Comparison of ENCODE assay signal across 8 cellular contexts in the genomic region with DNA sequence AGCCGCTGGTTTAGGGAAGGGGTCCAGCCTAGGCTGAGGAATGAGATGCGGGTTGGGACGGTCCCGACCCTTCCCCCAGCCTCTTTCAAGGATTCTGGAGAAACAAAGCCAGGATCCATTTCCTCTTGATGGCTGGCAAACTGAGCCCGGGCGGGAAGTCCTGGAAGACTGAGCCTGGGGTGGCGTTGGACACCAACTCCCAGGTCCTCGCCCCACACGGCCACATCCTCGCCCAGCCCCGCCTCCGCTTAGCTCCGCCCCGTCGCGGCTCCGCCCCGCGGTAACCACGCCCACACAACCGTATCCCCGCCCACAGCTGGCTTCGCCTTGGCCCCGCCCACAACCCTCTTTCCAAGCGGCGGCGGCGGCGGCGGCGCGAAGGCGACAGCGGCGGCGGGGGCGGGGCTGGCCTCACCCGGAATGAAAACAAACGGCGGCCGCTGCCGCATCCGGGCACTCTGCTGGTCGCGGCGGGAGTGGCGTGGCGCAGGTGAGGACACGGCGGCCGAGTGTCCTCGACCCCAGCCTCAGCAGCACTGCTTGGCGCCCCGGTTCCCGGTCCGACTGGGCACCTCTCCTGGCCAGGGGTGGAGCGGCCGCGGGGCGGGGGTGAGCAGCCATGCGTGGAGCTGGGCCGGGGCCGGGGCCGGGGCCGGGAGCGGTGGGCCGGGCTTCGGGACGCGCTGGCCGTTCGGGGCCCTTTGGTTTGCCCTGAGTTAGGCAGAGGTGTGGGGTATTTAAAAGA. TPM values are rescaled to one million over a fixed set of nuclear protein-coding genes. Genes with fewer than 3 reads are reported as not detected.
DNase-seq lines count a peak whose midpoint lies in the region; ATAC-seq, FAIRE-seq and TF ChIP-seq lines count a peak whose summit lies in the region.

TSS of gene NUB1 (plus strand) at position 456 of the 745 bp plus-strand sequence. CDS start 3,538 bp downstream, outside the sequence.

- no peaks in the 10 kb centered on the region for H3K9me3 ChIP-seq in CD4-positive, alpha-beta memory T cell (ENCODE audit: control insufficient read depth in 1 of 2, low read length in 2 of 2)
- peaks cover 14% of the 10 kb centered on the region for H3K9me3 ChIP-seq in OCI-LY1 (ENCODE audit: low read length)
- H3K9me3 ChIP-seq in endothelial cell of umbilical vein (replicated peaks; ENCODE audit: control insufficient read depth, insufficient read depth, low read length), result no peaks in the 10 kb centered on the region

- H3K27me3 Mint-ChIP-seq in CD4-positive, alpha-beta memory T cell, result no peaks in the 10 kb centered on the region

- BruUV-seq in endothelial cell of umbilical vein (replicated peaks; lab: Mats Ljungman, UMichigan), result no TSS peak

- H3K9me1 ChIP-seq in endothelial cell of umbilical vein (replicated peaks; ENCODE audit: control insufficient read depth, extremely low read depth, insufficient read depth, low read length), result no peaks in the 10 kb centered on the region

- POLR2A ChIA-PET in CD4-positive, alpha-beta memory T cell (lab: Charles Lee; ENCODE audit: partially characterized antibody), result interaction anchor here (0.5 to 4.4 kb wide), 11 partner anchors 11 to 1091 kb away, joined by 3 to 49 read pairs (median 5); partner anchors contain the start of genes ABCB8, ABCF2, CRYGN and WDR86
- POLR2A ChIA-PET in endothelial cell of umbilical vein (lab: Charles Lee), result interaction anchor here (0.9 kb wide), 2 partner anchors 22 to 114 kb away, joined by 3 read pairs; partner anchors contain the start of gene ABCF2

- H3K9ac ChIP-seq in OCI-LY1 (ENCODE audit: low read length) (peak within 1 kb of the TSS; percentile 81), endothelial cell of umbilical vein (replicated peaks; ENCODE audit: extremely low read depth, insufficient read depth, low read length) (peak within 1 kb of the TSS; percentile 95)

- H3K36me3 ChIP-seq in CD4-positive, alpha-beta memory T cell (ENCODE audit: insufficient read depth, low read length), result peaks cover 13% of the 10 kb centered on the region
- peaks cover 15% of the 10 kb centered on the region; the same call in 1 of the 2 replicates for H3K36me3 ChIP-seq in OCI-LY1 (ENCODE audit: insufficient read depth, low read length)
- H3K36me3 ChIP-seq in endothelial cell of umbilical vein (ENCODE audit: control insufficient read depth in 2 of 2, extremely low read depth in 1 of 2, insufficient read depth in 2 of 2, low read length in 2 of 2), result peaks cover 2 to 5% of the 10 kb centered on the region in 2 experiments

- ATAC-seq in GM19463 (IDR thresholded peaks at IDR 0.05; ENCODE audit: unreplicated experiment), result peak; percentile 39

- H3K9me3 Mint-ChIP-seq in CD4-positive, alpha-beta memory T cell, result peaks cover 0 to 5% (median 3%) of the 10 kb centered on the region in 8 donors

- peak within 1 kb of the TSS; percentile 81 for H3K27ac ChIP-seq in CD4-positive, alpha-beta memory T cell (ENCODE audit: low read depth, low read length)
- H3K27ac ChIP-seq in OCI-LY1 (ENCODE audit: low read depth, low read length, poor library complexity, severe bottlenecking), result peak within 1 kb of the TSS; percentile 42
- H3K27ac ChIP-seq in endothelial cell of umbilical vein (ENCODE audit: insufficient read depth, low read depth, low read length), result peak within 1 kb of the TSS; percentile 53

- peak; percentile 84 to 94 (median 88) for DNase-seq in CD4-positive, alpha-beta memory T cell
- DNase-seq in HTR-8/SVneo (ENCODE audit: insufficient read length, low spot score) (peak; percentile 61), activated T-cell treated with anti-CD3 and anti-CD28 coated beads for 24 hours (ENCODE audit: low read depth) (peak; percentile 90), endothelial cell of umbilical vein (ENCODE audit: low read depth, low spot score) (peak; percentile 90), midbrain (lab: John Stamatoyannopoulos, UW) (peak; percentile 93)
- DNase-seq in stimulated activated CD8-positive, alpha-beta memory T cell treated with anti-CD3 and anti-CD28 coated beads, Interleukin-15, amount 100 ng/mL, for 48 hours (ENCODE audit: low read depth in 2 of 2), result peak; percentile 82 to 87

- H3K79me2 ChIP-seq in OCI-LY1 (ENCODE audit: insufficient read depth, low read length) (peaks cover 8% of the 10 kb centered on the region), endothelial cell of umbilical vein (ENCODE audit: control insufficient read depth, insufficient read depth, low read length) (peaks cover 18% of the 10 kb centered on the region)

- H3K27me3 ChIP-seq in CD4-positive, alpha-beta memory T cell (ENCODE audit: insufficient read depth, low read length), result no peaks in the 10 kb centered on the region
- H3K27me3 ChIP-seq in OCI-LY1 (ENCODE audit: insufficient read depth, low read length) (no peaks in the 10 kb centered on the region), endothelial cell of umbilical vein (ENCODE audit: control insufficient read depth in 2 of 2, insufficient read depth in 2 of 2, low read length in 2 of 2) (peaks cover 8 to 14% of the 10 kb centered on the region in 2 experiments)

- H3K4me2 ChIP-seq in OCI-LY1 (ENCODE audit: low read length) (peak within 1 kb of the TSS; percentile 98), endothelial cell of umbilical vein (ENCODE audit: insufficient read depth, low read length) (peak within 1 kb of the TSS; percentile 100)

- TF ChIP-seq CTCF in OCI-LY1 (IDR thresholded peaks at IDR 0.05; ENCODE audit: low read length) (no peak), endothelial cell of umbilical vein (IDR thresholded peaks at IDR 0.05; ENCODE audit: extremely low read depth in 1 of 2, insufficient read depth in 1 of 2, low read depth in 1 of 2, low read length in 2 of 2) (no peak)

- peaks cover 17 to 32% of the 10 kb centered on the region in 2 donors for H3K36me3 Mint-ChIP-seq in CD4-positive, alpha-beta memory T cell

- H4K20me1 ChIP-seq in OCI-LY1 (ENCODE audit: insufficient read depth, low read length) (no peaks in the 10 kb centered on the region), endothelial cell of umbilical vein (replicated peaks; ENCODE audit: control insufficient read depth, extremely low read depth, insufficient read depth, low read length) (no peaks in the 10 kb centered on the region)

- peak within 1 kb of the TSS; percentile 80 to 86 for H3K4me3 ChIP-seq in CD4-positive, alpha-beta memory T cell (ENCODE audit: low read length in 2 of 2)
- H3K4me3 ChIP-seq in OCI-LY1 (ENCODE audit: low read depth, low read length, poor library complexity, severe bottlenecking) (peak within 1 kb of the TSS; percentile 85), endothelial cell of umbilical vein (replicated peaks in 1 of 3; ENCODE audit: insufficient read depth in 1 of 3, low read depth in 1 of 3, low read length in 3 of 3) (peak within 1 kb of the TSS; percentile 97 to 100 (median 100))

- peak; percentile 90 for FAIRE-seq in HTR-8/SVneo (lab: Jason Lieb, UNC)
- FAIRE-seq in endothelial cell of umbilical vein (lab: Jason Lieb, UNC), result peak; percentile 42

- peaks cover 14% of the 10 kb centered on the region for H3F3A ChIP-seq in OCI-LY1 (ENCODE audit: insufficient read depth, low read length)

- peaks cover 19 to 42% (median 29%) of the 10 kb centered on the region in 4 donors for H3K4me1 Mint-ChIP-seq in CD4-positive, alpha-beta memory T cell

- H3K27ac Mint-ChIP-seq in CD4-positive, alpha-beta memory T cell, result peak within 1 kb of the TSS; percentile 87 to 97 (median 93)

- peaks cover 28% of the 10 kb centered on the region for H3K4me1 ChIP-seq in CD4-positive, alpha-beta memory T cell (ENCODE audit: insufficient read depth, low read length)
- peaks cover 30% of the 10 kb centered on the region for H3K4me1 ChIP-seq in OCI-LY1 (ENCODE audit: insufficient read depth, low read length, severe bottlenecking)
- peaks cover 15% of the 10 kb centered on the region for H3K4me1 ChIP-seq in endothelial cell of umbilical vein (ENCODE audit: control insufficient read depth, extremely low read depth, insufficient read depth, low read length)

- dilution Hi-C loops in endothelial cell of umbilical vein (cut with MboI; ENCODE audit: extremely low pct_ligation_motif_present, low sequenced_read_pairs), result no loop called here

- CTCF ChIA-PET in CD4-positive, alpha-beta memory T cell (lab: Charles Lee; ENCODE audit: partially characterized antibody), result interaction anchor here (1.0 to 6.4 kb wide), 4 partner anchors 11 to 98 kb away, joined by 3 to 52 read pairs (median 15); no protein-coding TSS in a partner anchor
- CTCF ChIA-PET in endothelial cell of umbilical vein (lab: Charles Lee), result interaction anchor here (0.6 to 2.9 kb wide), 7 partner anchors 10 to 107 kb away, joined by 3 to 23 read pairs (median 5); no protein-coding TSS in a partner anchor

- TF ChIP-seq POLR2A in endothelial cell of umbilical vein (IDR thresholded peaks at IDR 0.05; ENCODE audit: low read depth, low read length), result no peak

- intact Hi-C loops in CD4-positive, alpha-beta memory T cell (cut with micrococcal nuclease), result loop anchor here (1.0 to 10.0 kb wide), 4 partner anchors 9 to 535 kb away; partner anchors contain the start of gene PRKAG2
- intact Hi-C loops in endothelial cell of umbilical vein (cut with micrococcal nuclease), result loop anchor here (1.0 kb wide), 1 partner anchor 114 kb away; the partner anchor contains the start of gene ABCF2

- no peak within 1 kb of the TSS for H2AFZ ChIP-seq in OCI-LY1 (ENCODE audit: low read length)
- peak within 1 kb of the TSS; percentile 98 for H2AFZ ChIP-seq in endothelial cell of umbilical vein (ENCODE audit: low read depth, low read length)

- H3K9me2 ChIP-seq in OCI-LY1 (ENCODE audit: low read depth, low read length), result no peaks in the 10 kb centered on the region

- H3K4me3 Mint-ChIP-seq in CD4-positive, alpha-beta memory T cell, result peak within 1 kb of the TSS; percentile 79 to 91 (median 89)

TF ChIP-seq in endothelial cell of umbilical vein, 7 proteins besides CTCF, POLR2A, EP300 and RAD21 (continues in another document):
- no peak for TF ChIP-seq MYC (IDR thresholded peaks at IDR 0.05; ENCODE audit: low read depth, low read length)
- no peak for TF ChIP-seq EZH2 (IDR thresholded peaks at IDR 0.05; ENCODE audit: borderline replicate concordance, low read depth, low read length, severe bottlenecking)
- TF ChIP-seq GATA2 (IDR thresholded peaks at IDR 0.05; ENCODE audit: insufficient read depth, insufficient read length, low read depth, low read length), result no peak
- peak; percentile 88 for TF ChIP-seq POLR2AphosphoS5 (IDR thresholded peaks at IDR 0.05; ENCODE audit: insufficient read depth, low read depth, low read length)
- TF ChIP-seq JUN (IDR thresholded peaks at IDR 0.05; ENCODE audit: borderline replicate concordance, insufficient read depth, insufficient read length, low read depth), result no peak

RNA-seq across cellular contexts. Expression of gene NUB1, which starts in this region (rescaled TPM):
- 100 to 1,000 TPM; 116 to 119 TPM for total RNA-seq in CD4-positive, alpha-beta memory T cell
- 10 to 100 TPM; 50.1 to 77.0 TPM for polyA plus RNA-seq in CD4-positive, alpha-beta memory T cell
- 41.4 and 46.2 TPM in 2 replicates for total RNA-seq in endothelial cell of umbilical vein
- polyA plus RNA-seq in endothelial cell of umbilical vein, result 27.9 and 28.0 TPM in 2 replicates
- polyA plus RNA-seq in endothelial cell of umbilical vein (2011; cell fraction: cytosol; rRNA removed), result 30.2 and 32.3 TPM in 2 replicates
- 33.7 and 40.4 TPM in 2 replicates for polyA plus RNA-seq in endothelial cell of umbilical vein (2011; cell fraction: nucleus; rRNA removed)
- 39.5 and 70.4 TPM in 2 replicates for polyA plus RNA-seq in endothelial cell of umbilical vein (2012)
- polyA minus RNA-seq in endothelial cell of umbilical vein, result 24.9 and 25.9 TPM in 2 replicates
- polyA minus RNA-seq in endothelial cell of umbilical vein (2011; cell fraction: cytosol; rRNA and poly(A)+ RNA removed), result 22.5 TPM
- polyA minus RNA-seq in endothelial cell of umbilical vein (2011; cell fraction: nucleus; rRNA and poly(A)+ RNA removed), result 20.4 and 20.8 TPM in 2 replicates

Comparison
In these comparisons a context has a peak if more than half of its experiments do, and no peak if none do; other contexts are left out.
1. Peak in every context shown above with its lines: DNase-seq, ATAC-seq, H3K4me3 ChIP-seq and H3K27ac ChIP-seq.